ENCODE assay signal across 13 cellular contexts in the genomic region with DNA sequence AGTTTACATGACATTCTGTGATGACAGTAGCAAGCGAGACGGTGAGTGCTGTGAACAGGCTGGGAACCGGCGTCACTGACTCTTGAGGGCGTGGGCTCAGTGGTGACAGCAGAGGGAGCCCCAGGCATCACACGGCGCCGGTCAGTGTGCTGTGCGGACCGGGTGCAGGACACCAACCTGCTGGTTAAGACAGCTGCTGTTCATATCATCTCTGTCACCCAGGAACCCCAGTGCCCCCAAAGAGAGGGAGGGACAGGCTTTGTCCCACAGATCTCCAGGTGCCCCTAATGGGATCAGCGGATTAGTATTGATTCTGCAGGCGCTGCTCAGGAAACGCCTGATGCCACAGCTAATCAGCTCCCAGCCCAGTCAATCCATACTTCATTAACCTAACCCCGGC. TPM values are rescaled to one million over a fixed set of nuclear protein-coding genes. Genes with fewer than 3 reads are reported as not detected.
DNase-seq lines count a peak whose midpoint lies in the region; ATAC-seq, FAIRE-seq and TF ChIP-seq lines count a peak whose summit lies in the region.
"Had no signal": no experiment of that assay in that cellular context is flagged by ENCODE, and none has a peak within 500 bp of the region (broad histone marks: within the 10 kb centered on the region; RNA-seq: fewer than 3 reads in every experiment).

No MANE protein-coding gene starts in this region.

- no peaks in the 10 kb centered on the region for H3K79me2 ChIP-seq in PC-9 (ENCODE audit: low read depth)

- H3K4me3 Mint-ChIP-seq in CD4-positive, alpha-beta T cell: no peak overlapping the region
- H3K4me3 Mint-ChIP-seq: activated T-cell treated with anti-CD3 and anti-CD28 coated beads, Interleukin-2, amount 50 U/mL, for 4 hours; T-helper 2 cell treated with Interferon-gamma antibody and Interleukin-4, amounts not matched to agents 5 μg/mL and 100 μg/mL, for 36 hours had no signal

- H3K27me3 Mint-ChIP-seq in CD4-positive, alpha-beta T cell: no peaks in the 10 kb centered on the region

- FAIRE-seq in small intestine (lab: Jason Lieb, UNC): no peak

- no TSS peak for BruUV-seq in PC-9 (replicated peaks; lab: Mats Ljungman, UMichigan)

- H3K27ac ChIP-seq in PC-9 (no peak overlapping the region), small intestine (ENCODE audit: low read depth in 1 of 2, low read length in 1 of 2) (no peak overlapping the region)
- no peak overlapping the region for H3K27ac ChIP-seq in CD4-positive, alpha-beta T cell (ENCODE audit: low read depth, low read length)

- H2AFZ ChIP-seq in PC-9: no peak overlapping the region

- no peaks in the 10 kb centered on the region for H3F3A ChIP-seq in PC-9 (ENCODE audit: insufficient read depth, low read depth)

- no peaks in the 10 kb centered on the region for H3K4me1 Mint-ChIP-seq in CD4-positive, alpha-beta T cell (ENCODE audit: low read depth)

- 13 to 29% (median 21%) methylated on average over 14 of the region's 14 CpGs for WGBS in small intestine, 3 donors

- H3K36me3 Mint-ChIP-seq in CD4-positive, alpha-beta T cell (ENCODE audit: low read depth): no peaks in the 10 kb centered on the region

- peak; percentile 38 for DNase-seq in NCI-H146 (lab: John Stamatoyannopoulos, UW)
- DNase-seq in NCI-H146 treated with DMSO at 0.1 percent for 48 hours (lab: John Stamatoyannopoulos, UW; ENCODE audit: unreplicated experiment): no peak
- peak in 1 of 2 experiments; percentile 4 for DNase-seq in PC-9
- DNase-seq in hippocampal formation (lab: John Stamatoyannopoulos, UW): peak; percentile 29 to 53
- DNase-seq in small intestine: peak; percentile 49
- no peak for DNase-seq in CD4-positive, alpha-beta T cell
- DNase-seq in stimulated activated CD4-positive, alpha-beta T cell treated with anti-CD3 and anti-CD28 coated beads, Interleukin-1b, Interleukin-23, amount 100 ng/mL, for 48 hours: no peak
- DNase-seq: ACHN; activated T-cell treated with anti-CD3 and anti-CD28 coated beads, Interleukin-2, amount 50 U/mL, for 4 hours; cerebellar nuclear complex; NCI-H2029 had no signal

- POLR2A ChIA-PET in PC-9 (lab: Charles Lee; ENCODE audit: unreplicated experiment): no interaction called here
- POLR2A ChIA-PET in CD4-positive, alpha-beta T cell (lab: Charles Lee): no interaction called here

- H4K20me1 ChIP-seq in PC-9 (ENCODE audit: insufficient read depth): no peaks in the 10 kb centered on the region; the same call in 1 of the 2 replicates

- H3K9me3 ChIP-seq in PC-9 (ENCODE audit: insufficient read depth, low read depth): no peaks in the 10 kb centered on the region
- no peaks in the 10 kb centered on the region for H3K9me3 ChIP-seq in small intestine (ENCODE audit: control insufficient read depth, low read depth)
- no peaks in the 10 kb centered on the region for H3K9me3 ChIP-seq in CD4-positive, alpha-beta T cell (ENCODE audit: control insufficient read depth, low read length)

- intact Hi-C loops in PC-9 (cut with micrococcal nuclease; ENCODE audit: unreplicated experiment): no loop called here
- intact Hi-C loops in CD4-positive, alpha-beta T cell (cut with DNase I, micrococcal nuclease): no loop called here

- ATAC-seq in CD4-positive, alpha-beta T cell (ENCODE audit: poor library complexity): no peak
- no peak for ATAC-seq in HG03045 (IDR thresholded peaks at IDR 0.05; ENCODE audit: unreplicated experiment)
- ATAC-seq: activated T-cell treated with anti-CD3 and anti-CD28 coated beads, Interleukin-2, amount 50 U/mL, for 4 hours had no signal

- H3K4me3 ChIP-seq in PC-9 (no peak overlapping the region), small intestine (ENCODE audit: low read depth in 1 of 2, low read length in 2 of 2) (no peak overlapping the region)

- CTCF ChIA-PET in PC-9 (lab: Charles Lee): no interaction called here
- CTCF ChIA-PET in CD4-positive, alpha-beta T cell (lab: Charles Lee): no interaction called here

- H3K4me1 ChIP-seq in PC-9 (replicated peaks; ENCODE audit: insufficient read depth) (no peaks in the 10 kb centered on the region), small intestine (ENCODE audit: control insufficient read depth in 2 of 2, insufficient read depth in 1 of 2, low read depth in 1 of 2, low read length in 1 of 2) (no peaks in the 10 kb centered on the region)

- TF ChIP-seq CTCF in PC-9 (conservative IDR thresholded peaks at IDR 0.05): 0 out of 2 replicates have a peak, but pooled peaks have one; percentile 25
- no peak for TF ChIP-seq CTCF in CD4-positive, alpha-beta T cell (IDR thresholded peaks at IDR 0.05)

- no peak overlapping the region for H3K27ac Mint-ChIP-seq in CD4-positive, alpha-beta T cell
- H3K27ac Mint-ChIP-seq: T-helper 2 cell treated with Interferon-gamma antibody and Interleukin-4, amounts not matched to agents 5 μg/mL and 100 μg/mL, for 36 hours had no signal

- no peaks in the 10 kb centered on the region for H3K9me2 ChIP-seq in PC-9 (ENCODE audit: insufficient read depth)

- H3K36me3 ChIP-seq in PC-9 (ENCODE audit: low read depth): no peaks in the 10 kb centered on the region
- H3K36me3 ChIP-seq in small intestine (ENCODE audit: control insufficient read depth in 2 of 2, insufficient read depth in 2 of 2, low read length in 2 of 2): no peaks in the 10 kb centered on the region

- H3K4me2 ChIP-seq in PC-9: no peak overlapping the region

- H3K27me3 ChIP-seq in PC-9 (ENCODE audit: insufficient read depth, low read depth) (peaks cover 99% of the 10 kb centered on the region), small intestine (ENCODE audit: control insufficient read depth in 2 of 2, insufficient read depth in 2 of 2, low read length in 2 of 2) (peaks cover 0 to 2% of the 10 kb centered on the region in 2 donors)
- no peaks in the 10 kb centered on the region for H3K27me3 ChIP-seq in CD4-positive, alpha-beta T cell (ENCODE audit: control insufficient read depth, insufficient read depth, low read length)

- H3K9me3 Mint-ChIP-seq in CD4-positive, alpha-beta T cell: no peaks in the 10 kb centered on the region
- H3K9me3 Mint-ChIP-seq: activated T-cell treated with anti-CD3 and anti-CD28 coated beads, Interleukin-2, amount 50 U/mL, for 4 hours; T-helper 2 cell treated with Interferon-gamma antibody and Interleukin-4, amounts not matched to agents 5 μg/mL and 100 μg/mL, for 36 hours had no signal

RNA-seq across cellular contexts. Expression of gene B3GAT1, which starts 18.4 kb away (rescaled TPM):
- not detected in 2 replicates for total RNA-seq in PC-9 (2021)
- under 1 TPM in 2 of 3 donors, not detected in 1; 0.54 to 0.57 TPM for polyA plus RNA-seq in small intestine
- under 1 TPM; 0.14 to 0.22 TPM for total RNA-seq in CD4-positive, alpha-beta T cell

Comparison
In these comparisons a context has a peak if more than half of its experiments do, and no peak if none do; other contexts are left out.
1. DNase-seq: peak in NCI-H146 (single experiment), hippocampal formation (2 of 2) and small intestine (single experiment); none in NCI-H146 treated with DMSO at 0.1 percent for 48 hours (single experiment), CD4-positive, alpha-beta T cell (0 of 10) and stimulated activated CD4-positive, alpha-beta T cell treated with anti-CD3 and anti-CD28 coated beads, Interleukin-1b, Interleukin-23, amount 100 ng/mL, for 48 hours (single experiment).